Comparison of ENCODE assay signal across 10 cellular contexts in genomic region chr11:18046116-18046777, GRCh38. TPM values are rescaled to one million over a fixed set of nuclear protein-coding genes. Genes with fewer than 3 reads are reported as not detected.
DNase-seq lines count a peak whose midpoint lies in the region; ATAC-seq and TF ChIP-seq lines count a peak whose summit lies in the region.
"Had no signal": no experiment of that assay in that cellular context is flagged by ENCODE, and none has a peak within 500 bp of the region (broad histone marks: within the 10 kb centered on the region; RNA-seq: fewer than 3 reads in every experiment).

TPH1 (minus strand) TSS chr11:18046269; CDS start chr11:18040762, 5,507 bp downstream.

- H3K4me3 Mint-ChIP-seq in chondrocyte (ENCODE audit: unreplicated experiment) = peak within 1 kb of the TSS; percentile 56

- peaks cover 9% of the 10 kb centered on the region for H3K9me3 Mint-ChIP-seq in chondrocyte (ENCODE audit: low read depth)

- no peaks in the 10 kb centered on the region for H3K36me3 ChIP-seq in right atrium auricular region
- H3K36me3 ChIP-seq in uterus = no peaks in the 10 kb centered on the region
- H3K36me3 ChIP-seq: gastroesophageal sphincter had no signal

- no peak for TF ChIP-seq POLR2A in uterus (IDR thresholded peaks at IDR 0.05)

- peaks cover 3 to 7% of the 10 kb centered on the region in 2 donors for H3K27me3 ChIP-seq in right atrium auricular region
- H3K27me3 ChIP-seq in uterus = peaks cover 0 to 5% of the 10 kb centered on the region in 2 donors

- peaks cover 9% of the 10 kb centered on the region for H3K36me3 Mint-ChIP-seq in chondrocyte (ENCODE audit: low read depth)

- DNase-seq in Right ventricle myocardium inferior (ENCODE audit: missing footprints) (peak; percentile 74), right atrium auricular region (ENCODE audit: low spot score) (no peak), chondrocyte (ENCODE audit: low spot score) (no peak), left kidney (ENCODE audit: low read depth, low spot score) (peak; percentile 71), uterus (peak; percentile 18 to 44), Kasumi-1 (lab: John Stamatoyannopoulos, UW) (no peak)
- DNase-seq: activated CD8-positive, alpha-beta memory T cell treated with anti-CD3 and anti-CD28 coated beads, Interleukin-2, amount 50 U/mL, for 4 hours had no signal

- H3K4me1 ChIP-seq in right atrium auricular region = peaks cover 0 to 10% of the 10 kb centered on the region in 2 donors
- no peaks in the 10 kb centered on the region for H3K4me1 ChIP-seq in uterus

- peaks cover 18% of the 10 kb centered on the region for H3K4me1 Mint-ChIP-seq in chondrocyte (ENCODE audit: low read depth)

- peak within 1 kb of the TSS in 1 of 2 donors; percentile 21 for H3K4me3 ChIP-seq in right atrium auricular region
- H3K4me3 ChIP-seq in uterus = peak within 1 kb of the TSS in 1 of 2 donors; percentile 5

- H3K9me3 ChIP-seq in right atrium auricular region (peaks cover 0 to 8% of the 10 kb centered on the region in 2 donors), uterus (no peaks in the 10 kb centered on the region)

- ATAC-seq in Right ventricle myocardium inferior (peak; percentile 59), HG03097 (IDR thresholded peaks at IDR 0.05; ENCODE audit: low FRiP score, unreplicated experiment) (no peak), GM19351 (IDR thresholded peaks at IDR 0.05; ENCODE audit: unreplicated experiment) (no peak)
- ATAC-seq: gastroesophageal sphincter had no signal

- no peak for TF ChIP-seq CTCF in right atrium auricular region (IDR thresholded peaks at IDR 0.05)
- no peak for TF ChIP-seq CTCF in chondrocyte (IDR thresholded peaks at IDR 0.05)
- TF ChIP-seq CTCF in uterus (IDR thresholded peaks at IDR 0.05) = no peak

- no peak within 1 kb of the TSS for H3K27ac ChIP-seq in right atrium auricular region
- H3K27ac ChIP-seq in uterus = no peak within 1 kb of the TSS
- H3K27ac ChIP-seq: gastroesophageal sphincter had no signal

- peaks cover 29% of the 10 kb centered on the region for H3K27me3 Mint-ChIP-seq in chondrocyte (ENCODE audit: low read depth)

- intact Hi-C loops in Right ventricle myocardium inferior (cut with DNase I) = no loop called here
- intact Hi-C loops in uterus (cut with DNase I; ENCODE audit: low total_unique reads) = no loop called here

- peak within 1 kb of the TSS; percentile 18 for H3K27ac Mint-ChIP-seq in chondrocyte (ENCODE audit: unreplicated experiment)

RNA-seq across cellular contexts. Expression of gene TPH1, which starts in this region (rescaled TPM):
- total RNA-seq in Right ventricle myocardium inferior (not detected), right atrium auricular region (under 1 TPM in 1 of 2 donors, not detected in 1; 0.96 TPM), chondrocyte (0.99 to 6.4 TPM (median 5.0 TPM) in 3 replicates), uterus (1 to 10 TPM in 3 of 4 donors, under 1 TPM in 1; under 0.01 to 2.3 (median 1.3) TPM)

Comparison
In these comparisons a context has a peak if more than half of its experiments do, and no peak if none do; other contexts are left out.
1. Peak in DNase-seq and ATAC-seq in Right ventricle myocardium inferior; RNA of the gene not detected or under 1 TPM.
2. DNase-seq: peak in left kidney (single experiment) and uterus (2 of 2); none in right atrium auricular region (single experiment), chondrocyte (single experiment) and Kasumi-1 (0 of 2).